27 cellular contexts compared by ENCODE assay signal in genomic region chr1:157218671-157219070, GRCh38.
"Had no signal": no experiment of that assay in that cellular context is flagged by ENCODE, and none has a peak within 500 bp of the region (broad histone marks: within the 10 kb centered on the region; RNA-seq: fewer than 3 reads in every experiment).

No MANE protein-coding gene starts in this region.

- H3K4me1 ChIP-seq: colonic mucosa, esophagus squamous epithelium, foreskin keratinocyte, gastrocnemius medialis, gastroesophageal sphincter, heart left ventricle, heart right ventricle had no signal

- H3K27me3 ChIP-seq: colonic mucosa had no signal

- H3K4me3 Mint-ChIP-seq: dendritic cell treated with granulocyte-macrophage colony-stimulating factor and Interleukin-4, amounts not matched to agents 40 ng/mL and 50 ng/mL, for 4 days; effector memory CD8-positive, alpha-beta T cell had no signal

- H3K27ac ChIP-seq: colonic mucosa, coronary artery, dorsolateral prefrontal cortex, epithelial cell of prostate, esophagus squamous epithelium, foreskin keratinocyte, gastrocnemius medialis, gastroesophageal sphincter, heart left ventricle, heart right ventricle had no signal

- DNase-seq: colonic mucosa; cortex of kidney; dermis blood vessel endothelial cell; dorsolateral prefrontal cortex; effector CD4-positive, alpha-beta T cell; effector CD8-positive, alpha-beta T cell; effector memory CD4-positive, alpha-beta T cell; effector memory CD8-positive, alpha-beta T cell; erythroblast; esophagus squamous epithelium; foreskin fibroblast; foreskin keratinocyte; foreskin melanocyte; gastrocnemius medialis; glutamatergic neuron; head of caudate nucleus; heart left ventricle; heart right ventricle had no signal

- H3K27ac Mint-ChIP-seq: dendritic cell treated with granulocyte-macrophage colony-stimulating factor and Interleukin-4, amounts not matched to agents 40 ng/mL and 50 ng/mL, for 4 days; effector memory CD8-positive, alpha-beta T cell had no signal

- H3K36me3 ChIP-seq: colonic mucosa, esophagus squamous epithelium, gastrocnemius medialis, gastroesophageal sphincter, heart left ventricle, heart right ventricle had no signal

- ATAC-seq: effector memory CD8-positive, alpha-beta T cell; esophagus mucosa; foreskin keratinocyte; gastrocnemius medialis; gastroesophageal sphincter; heart left ventricle; heart right ventricle had no signal

- H3K4me3 ChIP-seq: colonic mucosa, coronary artery, dorsolateral prefrontal cortex, esophagus squamous epithelium, gastrocnemius medialis, gastroesophageal sphincter, heart left ventricle, heart right ventricle had no signal

- FAIRE-seq: colon, endometrium, endothelial cell of umbilical vein, frontal cortex had no signal

- H3K9me3 ChIP-seq: colonic mucosa, gastrocnemius medialis had no signal
